ENCODE assay signal across 18 cellular contexts in genomic region chr7:106736123-106736507, GRCh38.
A peak's percentile ranks its signal among the peaks of the same experiment; 100 is the strongest.
DNase-seq lines count a peak whose midpoint lies in the region; ATAC-seq, FAIRE-seq and TF ChIP-seq lines count a peak whose summit lies in the region.
"Had no signal": no experiment of that assay in that cellular context is flagged by ENCODE, and none has a peak within 500 bp of the region (broad histone marks: within the 10 kb centered on the region; RNA-seq: fewer than 3 reads in every experiment).

No MANE protein-coding gene starts in this region.

- no peaks in the 10 kb centered on the region for H3K36me3 ChIP-seq in fibroblast of lung (ENCODE audit: control insufficient read depth, insufficient read depth, low read length)
- no peaks in the 10 kb centered on the region for H3K36me3 ChIP-seq in HAP-1 (replicated peaks)
- H3K36me3 ChIP-seq: esophagus squamous epithelium, sigmoid colon had no signal

- peak overlapping the region; percentile 82 for H3K4me3 Mint-ChIP-seq in natural killer cell treated with Interleukin-12 subunit alpha and Interleukin-12 subunit beta and Interleukin-15 and Interleukin-18, amount 100 ng/mL, for 72 hours
- H3K4me3 Mint-ChIP-seq in natural killer cell (no peak overlapping the region), T-helper 17 cell (no peak overlapping the region)
- H3K4me3 Mint-ChIP-seq: CD8-positive, alpha-beta T cell had no signal

- no peak overlapping the region for H2AFZ ChIP-seq in fibroblast of lung (ENCODE audit: low read length)

- no peak overlapping the region for H3K4me3 ChIP-seq in fibroblast of lung (replicated peaks in 1 of 4; ENCODE audit: control extremely low read depth in 1 of 4, insufficient read depth in 1 of 4, low read depth in 3 of 4, low read length in 4 of 4)
- no peak overlapping the region for H3K4me3 ChIP-seq in HAP-1
- H3K4me3 ChIP-seq: esophagus squamous epithelium had no signal

- in situ Hi-C loops in HAP-1 (cut with MboI; ENCODE audit: low sequenced_read_pairs): loop anchor here (25.0 kb wide), 1 partner anchor 549 kb away; no protein-coding TSS in a partner anchor

- intact Hi-C loops in natural killer cell (cut with micrococcal nuclease): loop anchor here (1.0 to 2.0 kb wide), 3 partner anchors 76 to 560 kb away; no protein-coding TSS in a partner anchor

- H3K4me1 ChIP-seq in fibroblast of lung (ENCODE audit: control insufficient read depth, extremely low read depth, insufficient read depth, low read length) (peaks cover 11% of the 10 kb centered on the region), HAP-1 (no peaks in the 10 kb centered on the region)

- H3K9ac ChIP-seq in fibroblast of lung (ENCODE audit: insufficient read depth, low read length): no peak overlapping the region

- no peak for TF ChIP-seq POLR2A in GM12891 (IDR thresholded peaks at IDR 0.05; ENCODE audit: low read depth, low read length)

- peak overlapping the region; percentile 75 for H3K27ac ChIP-seq in fibroblast of lung (ENCODE audit: insufficient read depth, low read length)
- H3K27ac ChIP-seq: sigmoid colon had no signal

- peaks cover 7% of the 10 kb centered on the region for H3K36me3 Mint-ChIP-seq in natural killer cell treated with Interleukin-12 subunit alpha and Interleukin-12 subunit beta and Interleukin-15 and Interleukin-18, amount 100 ng/mL, for 72 hours
- H3K36me3 Mint-ChIP-seq in natural killer cell: no peaks in the 10 kb centered on the region
- H3K36me3 Mint-ChIP-seq in T-helper 17 cell (ENCODE audit: low read depth): no peaks in the 10 kb centered on the region
- H3K36me3 Mint-ChIP-seq: CD8-positive, alpha-beta T cell; stimulated activated naive B cell treated with anti-CD40 and anti-IgM and Interleukin-4, amounts not matched to agents 10 μg/mL and 1 μg/mL and 100 μg/mL, for 72 hours had no signal

- no peak overlapping the region for H3K4me2 ChIP-seq in fibroblast of lung (ENCODE audit: extremely low read depth, insufficient read depth, low read length)

- H3K9me3 Mint-ChIP-seq in natural killer cell treated with Interleukin-12 subunit alpha and Interleukin-12 subunit beta and Interleukin-15 and Interleukin-18, amount 100 ng/mL, for 72 hours: no peaks in the 10 kb centered on the region
- H3K9me3 Mint-ChIP-seq in natural killer cell: peaks cover 0 to 2% of the 10 kb centered on the region in 2 donors
- H3K9me3 Mint-ChIP-seq: effector memory CD8-positive, alpha-beta T cell; stimulated activated naive B cell treated with anti-CD40 and anti-IgM and Interleukin-4, amounts not matched to agents 10 μg/mL and 1 μg/mL and 100 μg/mL, for 72 hours had no signal

- H3K9me3 ChIP-seq in T-helper 17 cell (ENCODE audit: control insufficient read depth, low read length, poor library complexity, severe bottlenecking) (no peaks in the 10 kb centered on the region), fibroblast of lung (ENCODE audit: control insufficient read depth, insufficient read depth, low read depth, low read length) (no peaks in the 10 kb centered on the region), HAP-1 (no peaks in the 10 kb centered on the region)
- H3K9me3 ChIP-seq: esophagus squamous epithelium, sigmoid colon had no signal

- no peaks in the 10 kb centered on the region for H4K20me1 ChIP-seq in fibroblast of lung (ENCODE audit: control insufficient read depth, extremely low read depth, insufficient read depth, low read length)

- TF ChIP-seq CTCF in natural killer cell (IDR thresholded peaks at IDR 0.05): no peak
- TF ChIP-seq CTCF in fibroblast of lung (conservative IDR thresholded peaks at IDR 0.05 in 1 of 2, IDR thresholded peaks at IDR 0.05 in 1 of 2; ENCODE audit: low read depth in 1 of 2, low read length in 2 of 2): no peak

- peaks cover 27 to 45% of the 10 kb centered on the region in 2 donors for H3K4me1 Mint-ChIP-seq in natural killer cell treated with Interleukin-12 subunit alpha and Interleukin-12 subunit beta and Interleukin-15 and Interleukin-18, amount 100 ng/mL, for 72 hours (ENCODE audit: low read depth in 2 of 2)
- H3K4me1 Mint-ChIP-seq in natural killer cell (peaks cover 20 to 24% of the 10 kb centered on the region in 2 donors), T-helper 17 cell (peaks cover 22% of the 10 kb centered on the region)

- FAIRE-seq in GM12891 (lab: Jason Lieb, UNC): no peak
- FAIRE-seq: colon had no signal

- DNase-seq in natural killer cell treated with Interleukin-12 subunit alpha and Interleukin-12 subunit beta and Interleukin-15 and Interleukin-18, amount 100 ng/mL, for 72 hours (ENCODE audit: low spot score): no peak
- DNase-seq in natural killer cell: no peak
- no peak for DNase-seq in T-helper 17 cell
- no peak for DNase-seq in fibroblast of lung (ENCODE audit: low read depth in 2 of 2)
- DNase-seq in GM12891 (ENCODE audit: insufficient read length, low spot score): no peak
- DNase-seq in HAP-1 (ENCODE audit: low spot score in 2 of 2): no peak
- DNase-seq: DMS79, esophagus squamous epithelium, posterior cingulate gyrus, sigmoid colon had no signal

- peak overlapping the region; percentile 82 to 83 for H3K27ac Mint-ChIP-seq in natural killer cell treated with Interleukin-12 subunit alpha and Interleukin-12 subunit beta and Interleukin-15 and Interleukin-18, amount 100 ng/mL, for 72 hours
- H3K27ac Mint-ChIP-seq in natural killer cell: peak overlapping the region in 1 of 2 donors; percentile 23
- peak overlapping the region; percentile 82 for H3K27ac Mint-ChIP-seq in T-helper 17 cell
- H3K27ac Mint-ChIP-seq: CD8-positive, alpha-beta T cell; effector memory CD8-positive, alpha-beta T cell had no signal

- H3K27me3 ChIP-seq in fibroblast of lung (ENCODE audit: control insufficient read depth, insufficient read depth, low read length) (no peaks in the 10 kb centered on the region), HAP-1 (ENCODE audit: low read depth) (no peaks in the 10 kb centered on the region)
- H3K27me3 ChIP-seq: esophagus squamous epithelium, sigmoid colon had no signal

- no peak for ATAC-seq in natural killer cell treated with Interleukin-12 subunit alpha and Interleukin-12 subunit beta and Interleukin-15 and Interleukin-18, amount 100 ng/mL, for 72 hours
- ATAC-seq in natural killer cell (no peak), T-helper 17 cell (no peak), GM19395 (IDR thresholded peaks at IDR 0.05; ENCODE audit: unreplicated experiment) (no peak), GM18858 (IDR thresholded peaks at IDR 0.05; ENCODE audit: unreplicated experiment) (no peak)
- ATAC-seq: Right ventricle myocardium inferior had no signal

- no peaks in the 10 kb centered on the region for H3K79me2 ChIP-seq in fibroblast of lung (ENCODE audit: control insufficient read depth, insufficient read depth, low read length)

- H3K27me3 Mint-ChIP-seq in natural killer cell treated with Interleukin-12 subunit alpha and Interleukin-12 subunit beta and Interleukin-15 and Interleukin-18, amount 100 ng/mL, for 72 hours: no peaks in the 10 kb centered on the region
- H3K27me3 Mint-ChIP-seq in natural killer cell (ENCODE audit: low read depth in 2 of 2) (peaks cover 0 to 3% of the 10 kb centered on the region in 2 donors), T-helper 17 cell (no peaks in the 10 kb centered on the region)
- H3K27me3 Mint-ChIP-seq: effector memory CD8-positive, alpha-beta T cell; naive thymus-derived CD4-positive, alpha-beta T cell; stimulated activated naive B cell treated with anti-CD40 and anti-IgM and Interleukin-4, amounts not matched to agents 10 μg/mL and 1 μg/mL and 100 μg/mL, for 72 hours had no signal

TF ChIP-seq in GM12891, 5 proteins besides CTCF, POLR2A, EP300 and RAD21:
- TF ChIP-seq TAF1 (IDR thresholded peaks at IDR 0.05; ENCODE audit: low read depth, low read length): no peak
- TF ChIP-seq POLR2AphosphoS5 (IDR thresholded peaks at IDR 0.05; ENCODE audit: low read depth, low read length): no peak
- no peak for TF ChIP-seq PAX5 (IDR thresholded peaks at IDR 0.05; ENCODE audit: insufficient read depth, low read length, severe bottlenecking)
- no peak for TF ChIP-seq SPI1 (IDR thresholded peaks at IDR 0.05; ENCODE audit: low read depth, low read length)
- TF ChIP-seq POU2F2 (IDR thresholded peaks at IDR 0.05; ENCODE audit: low read depth, low read length): no peak
